ENCODE assay signal across 13 cellular contexts in the genomic region with DNA sequence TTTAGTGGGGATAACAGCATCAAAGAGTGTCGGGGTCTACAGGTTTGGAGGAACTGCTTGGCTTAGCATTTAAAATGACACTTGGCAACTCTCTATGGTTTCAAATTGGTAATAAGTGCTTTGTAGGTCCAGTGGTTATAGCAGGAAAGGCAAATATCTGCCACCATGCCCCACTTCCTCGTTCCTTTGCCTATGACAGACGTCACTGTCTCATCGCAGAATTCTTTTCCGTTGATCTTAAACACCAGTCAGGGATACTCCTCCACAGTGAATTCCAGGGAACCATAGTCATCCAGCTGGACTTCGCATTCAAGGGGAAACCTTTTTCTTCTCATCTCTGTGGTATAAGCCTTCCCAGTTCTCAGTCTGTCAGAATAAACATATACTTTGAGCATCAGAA.
DNase-seq lines count a peak whose midpoint lies in the region; ATAC-seq and TF ChIP-seq lines count a peak whose summit lies in the region.
"Had no signal": no experiment of that assay in that cellular context is flagged by ENCODE, and none has a peak within 500 bp of the region (broad histone marks: within the 10 kb centered on the region; RNA-seq: fewer than 3 reads in every experiment).

No MANE protein-coding gene starts in this region.

- H3K4me1 Mint-ChIP-seq in Calu3 (ENCODE audit: low read depth, unreplicated experiment), result peaks cover 45% of the 10 kb centered on the region
- H3K4me1 Mint-ChIP-seq: naive thymus-derived CD4-positive, alpha-beta T cell had no signal

- peak overlapping the region; percentile 49 for H3K4me2 ChIP-seq in osteoblast (ENCODE audit: insufficient read depth, low read length)

- peaks cover 5% of the 10 kb centered on the region for H3K36me3 Mint-ChIP-seq in Calu3 (ENCODE audit: insufficient read depth, unreplicated experiment)
- H3K36me3 Mint-ChIP-seq: naive thymus-derived CD4-positive, alpha-beta T cell had no signal

- ATAC-seq in Panc1, result peak; percentile 66; the same call in 1 of the 2 replicates
- no peak for ATAC-seq in left lobe of liver
- no peak for ATAC-seq in HG02642 (IDR thresholded peaks at IDR 0.05; ENCODE audit: poor library complexity, unreplicated experiment)
- ATAC-seq: activated T-cell treated with anti-CD3 and anti-CD28 coated beads, Interleukin-2, amount 50 U/mL, for 72 hours; naive thymus-derived CD4-positive, alpha-beta T cell had no signal

- H3K4me3 Mint-ChIP-seq in Calu3 (ENCODE audit: low read depth, unreplicated experiment), result no peak overlapping the region
- H3K4me3 Mint-ChIP-seq: activated T-cell treated with anti-CD3 and anti-CD28 coated beads, Interleukin-2, amount 50 U/mL, for 72 hours; naive thymus-derived CD4-positive, alpha-beta T cell had no signal

- TF ChIP-seq CTCF in Calu3 (IDR thresholded peaks at IDR 0.05; ENCODE audit: unreplicated experiment) (no peak), Panc1 (IDR thresholded peaks at IDR 0.05) (no peak), epithelial cell of esophagus (IDR thresholded peaks at IDR 0.05; ENCODE audit: insufficient read depth, low read depth, low read length, missing control alignments) (no peak), osteoblast (IDR thresholded peaks at IDR 0.05; ENCODE audit: extremely low read depth, low read depth, low read length) (no peak), tibial artery (IDR thresholded peaks at IDR 0.05) (no peak)

- CTCF ChIA-PET in Calu3 (lab: Charles Lee), result no interaction called here
- CTCF ChIA-PET in Panc1 (lab: Charles Lee), result interaction anchor here (0.9 kb wide), 1 partner anchor 597 kb away, joined by 4 read pairs; no protein-coding TSS in a partner anchor

- peak overlapping the region; percentile 81 for H3K27ac Mint-ChIP-seq in Calu3 (ENCODE audit: unreplicated experiment)
- H3K27ac Mint-ChIP-seq: activated T-cell treated with anti-CD3 and anti-CD28 coated beads, Interleukin-2, amount 50 U/mL, for 72 hours; naive thymus-derived CD4-positive, alpha-beta T cell had no signal

- H4K20me1 ChIP-seq in osteoblast (ENCODE audit: insufficient read depth, low read length), result no peaks in the 10 kb centered on the region

- H3K36me3 ChIP-seq in Panc1 (ENCODE audit: control insufficient read depth, insufficient read depth, low read length) (no peaks in the 10 kb centered on the region), osteoblast (ENCODE audit: insufficient read depth, low read length) (no peaks in the 10 kb centered on the region), tibial artery (no peaks in the 10 kb centered on the region)

- no peaks in the 10 kb centered on the region for H3K27me3 ChIP-seq in Panc1 (ENCODE audit: control insufficient read depth, insufficient read depth, low read length)
- no peaks in the 10 kb centered on the region for H3K27me3 ChIP-seq in osteoblast (ENCODE audit: insufficient read depth, low read length)
- no peaks in the 10 kb centered on the region for H3K27me3 ChIP-seq in tibial artery

- H3K27me3 Mint-ChIP-seq in Calu3 (ENCODE audit: unreplicated experiment), result no peaks in the 10 kb centered on the region

- no peaks in the 10 kb centered on the region for H3K9me3 Mint-ChIP-seq in Calu3 (ENCODE audit: low read depth, unreplicated experiment)
- H3K9me3 Mint-ChIP-seq: activated T-cell treated with anti-CD3 and anti-CD28 coated beads, Interleukin-2, amount 50 U/mL, for 72 hours; naive thymus-derived CD4-positive, alpha-beta T cell had no signal

- H3K79me2 ChIP-seq in osteoblast (ENCODE audit: insufficient read depth, low read length), result no peaks in the 10 kb centered on the region

- intact Hi-C loops in Calu3 (cut with micrococcal nuclease; ENCODE audit: unreplicated experiment) (no loop called here), Panc1 (cut with micrococcal nuclease; ENCODE audit: unreplicated experiment) (no loop called here), tibial artery (cut with DNase I; ENCODE audit: low total_unique reads) (no loop called here)

- H3K4me3 ChIP-seq in Panc1 (ENCODE audit: low read depth in 2 of 2, low read length in 2 of 2) (no peak overlapping the region), epithelial cell of esophagus (ENCODE audit: low read length) (no peak overlapping the region), osteoblast (ENCODE audit: insufficient read depth, low read length) (no peak overlapping the region), tibial artery (no peak overlapping the region)

- POLR2A ChIA-PET in Panc1 (lab: Charles Lee), result no interaction called here

- DNase-seq in Calu3 (peak; percentile 23), Panc1 (ENCODE audit: low read depth, low spot score) (peak; percentile 60), epithelial cell of esophagus (ENCODE audit: low read depth) (peak; percentile 94), osteoblast (ENCODE audit: insufficient read length, low spot score, missing footprints) (peak; percentile 63), left lobe of liver (ENCODE audit: low spot score) (no peak), tibial artery (no peak), cerebellar cortex (ENCODE audit: low spot score) (no peak)
- DNase-seq: activated T-cell treated with anti-CD3 and anti-CD28 coated beads, Interleukin-2, amount 50 U/mL, for 72 hours; cerebellar nuclear complex; COR-L47; naive thymus-derived CD4-positive, alpha-beta T cell; NCI-H2107 had no signal

- H3K27ac ChIP-seq in Panc1 (ENCODE audit: low read length) (no peak overlapping the region), osteoblast (ENCODE audit: low read depth, low read length) (peak overlapping the region; percentile 95), tibial artery (no peak overlapping the region)

- H3K9me3 ChIP-seq in Panc1 (ENCODE audit: control insufficient read depth, insufficient read depth, low read depth, low read length), result no peaks in the 10 kb centered on the region
- no peaks in the 10 kb centered on the region for H3K9me3 ChIP-seq in osteoblast (ENCODE audit: low read depth, low read length)
- no peaks in the 10 kb centered on the region for H3K9me3 ChIP-seq in tibial artery

- in situ Hi-C loops in Panc1 (cut with HindIII; ENCODE audit: low pct_unique_long_range_greater_than_20kb, low sequenced_read_pairs), result no loop called here

- H2AFZ ChIP-seq in osteoblast (ENCODE audit: low read length), result peak overlapping the region; percentile 70

- 0 out of 2 replicates have a peak, but pooled peaks cover 4% of the 10 kb centered on the region for H3K4me1 ChIP-seq in Panc1 (ENCODE audit: control insufficient read depth, insufficient read depth, low read length)
- peaks cover 47% of the 10 kb centered on the region for H3K4me1 ChIP-seq in osteoblast (ENCODE audit: insufficient read depth, low read length)
- no peaks in the 10 kb centered on the region for H3K4me1 ChIP-seq in tibial artery

- BruUV-seq in Calu3 (replicated peaks; lab: Mats Ljungman, UMichigan) (no TSS peak), Panc1 (replicated peaks; lab: Mats Ljungman, UMichigan) (no TSS peak)

Comparison
In these comparisons a context has a peak if more than half of its experiments do, and no peak if none do; other contexts are left out.
1. DNase-seq: peak in Calu3 (single experiment), Panc1 (single experiment), epithelial cell of esophagus (single experiment) and osteoblast (single experiment); none in left lobe of liver (single experiment), tibial artery (0 of 2) and cerebellar cortex (single experiment).